ENCODE assay signal across 1 cellular context in genomic region chr20:10922521-10922920, GRCh38.
TF ChIP-seq lines count a peak whose summit lies in the region.

No MANE protein-coding gene starts in this region.

TF ChIP-seq in HEK293, 187 proteins besides CTCF, POLR2A, EP300 and RAD21 (continued from another document):
- TF ChIP-seq KLF17 (tag by site-specific recombination; IDR thresholded peaks at IDR 0.05) (no peak), ZNF274 (IDR thresholded peaks at IDR 0.05; ENCODE audit: low read length) (no peak), ZNF274 (tag by site-specific recombination; IDR thresholded peaks at IDR 0.05; ENCODE audit: borderline replicate concordance) (no peak), REPIN1 (tag by site-specific recombination; IDR thresholded peaks at IDR 0.05; ENCODE audit: low read depth) (no peak), ZNF623 (tag by site-specific recombination; IDR thresholded peaks at IDR 0.05) (no peak), ZNF280D (tag by site-specific recombination; IDR thresholded peaks at IDR 0.05) (no peak), ZNF324 (tag by site-specific recombination; IDR thresholded peaks at IDR 0.05) (no peak), ZNF830 (tag by site-specific recombination; IDR thresholded peaks at IDR 0.05; ENCODE audit: low read depth) (no peak), ZSCAN16 (tag by site-specific recombination; IDR thresholded peaks at IDR 0.05) (no peak), ZNF560 (tag by site-specific recombination; IDR thresholded peaks at IDR 0.05; ENCODE audit: borderline replicate concordance) (no peak), KLF16 (tag by site-specific recombination; IDR thresholded peaks at IDR 0.05) (no peak), ZBTB48 (tag by site-specific recombination; IDR thresholded peaks at IDR 0.05) (no peak), ZNF785 (tag by site-specific recombination; IDR thresholded peaks at IDR 0.05) (no peak), ZNF747 (tag by site-specific recombination; IDR thresholded peaks at IDR 0.05) (no peak), ZFP69B (tag by site-specific recombination; IDR thresholded peaks at IDR 0.05) (no peak)
